ENCODE assay signal across 29 cellular contexts in the genomic region with DNA sequence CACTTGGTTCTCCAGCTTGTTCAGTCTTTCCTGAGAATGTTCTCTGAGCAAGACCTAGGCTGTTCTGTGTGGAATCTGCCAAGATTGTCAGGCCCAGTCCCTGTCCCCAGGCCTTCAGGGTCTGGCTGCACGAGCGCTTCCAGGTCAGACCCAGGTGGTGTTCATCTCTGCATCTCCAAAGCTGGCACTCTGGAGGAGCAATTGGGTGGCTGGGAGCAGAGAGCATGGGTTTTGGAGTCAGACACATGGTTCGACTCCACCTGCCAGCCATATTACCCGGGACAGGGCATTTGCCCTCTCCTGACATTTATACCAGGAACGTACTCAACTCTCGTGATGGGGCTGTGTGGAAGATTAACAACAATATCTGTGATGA. TPM values are rescaled to one million over a fixed set of nuclear protein-coding genes. Genes with fewer than 3 reads are reported as not detected.
DNase-seq lines count a peak whose midpoint lies in the region; ATAC-seq and TF ChIP-seq lines count a peak whose summit lies in the region.
"Had no signal": no experiment of that assay in that cellular context is flagged by ENCODE, and none has a peak within 500 bp of the region (broad histone marks: within the 10 kb centered on the region; RNA-seq: fewer than 3 reads in every experiment).

No MANE protein-coding gene starts in this region.

- H3K36me3 ChIP-seq in mucosa of descending colon (ENCODE audit: low read depth): no peaks in the 10 kb centered on the region
- no peaks in the 10 kb centered on the region for H3K36me3 ChIP-seq in left ventricle myocardium inferior
- H3K36me3 ChIP-seq: ascending aorta, esophagus muscularis mucosa, heart left ventricle, neural progenitor cell, right lobe of liver, SJCRH30, suprapubic skin had no signal

- H3K9me3 Mint-ChIP-seq in T-helper 2 cell treated with Interferon-gamma antibody and Interleukin-4, amounts not matched to agents 5 μg/mL and 100 μg/mL, for 36 hours: no peaks in the 10 kb centered on the region
- H3K9me3 Mint-ChIP-seq in stimulated activated naive CD8-positive, alpha-beta T cell treated with anti-CD3 and anti-CD28 coated beads, Interleukin-15, Interleukin-2, amounts not matched to agents 100 ng/mL and 50 ng/mL, for 24 hours: no peaks in the 10 kb centered on the region
- no peaks in the 10 kb centered on the region for H3K9me3 Mint-ChIP-seq in effector memory CD8-positive, alpha-beta T cell
- H3K9me3 Mint-ChIP-seq: neural progenitor cell had no signal

- H3K4me1 Mint-ChIP-seq in T-helper 2 cell treated with Interferon-gamma antibody and Interleukin-4, amounts not matched to agents 5 μg/mL and 100 μg/mL, for 36 hours (ENCODE audit: low read depth): peaks cover 91% of the 10 kb centered on the region
- peaks cover 100% of the 10 kb centered on the region for H3K4me1 Mint-ChIP-seq in stimulated activated naive CD8-positive, alpha-beta T cell treated with anti-CD3 and anti-CD28 coated beads, Interleukin-15, Interleukin-2, amounts not matched to agents 100 ng/mL and 50 ng/mL, for 24 hours (ENCODE audit: low read depth)
- H3K4me1 Mint-ChIP-seq in effector memory CD8-positive, alpha-beta T cell (ENCODE audit: low read depth in 2 of 2): peaks cover 42 to 71% of the 10 kb centered on the region in 2 donors

- H3K4me3 ChIP-seq in mucosa of descending colon (no peak overlapping the region), left ventricle myocardium inferior (no peak overlapping the region)
- H3K4me3 ChIP-seq: ascending aorta, esophagus muscularis mucosa, GM23248, heart left ventricle, neural progenitor cell, right lobe of liver, SJCRH30, suprapubic skin had no signal

- H3K36me3 Mint-ChIP-seq in T-helper 2 cell treated with Interferon-gamma antibody and Interleukin-4, amounts not matched to agents 5 μg/mL and 100 μg/mL, for 36 hours (ENCODE audit: low read depth): peaks cover 90% of the 10 kb centered on the region
- H3K36me3 Mint-ChIP-seq in stimulated activated naive CD8-positive, alpha-beta T cell treated with anti-CD3 and anti-CD28 coated beads, Interleukin-15, Interleukin-2, amounts not matched to agents 100 ng/mL and 50 ng/mL, for 24 hours (ENCODE audit: low read depth): peaks cover 91% of the 10 kb centered on the region
- H3K36me3 Mint-ChIP-seq in effector memory CD8-positive, alpha-beta T cell (ENCODE audit: insufficient read depth): peaks cover 49% of the 10 kb centered on the region
- H3K36me3 Mint-ChIP-seq: neural progenitor cell had no signal

- H3K27me3 Mint-ChIP-seq in T-helper 2 cell treated with Interferon-gamma antibody and Interleukin-4, amounts not matched to agents 5 μg/mL and 100 μg/mL, for 36 hours (ENCODE audit: low read depth): no peaks in the 10 kb centered on the region
- H3K27me3 Mint-ChIP-seq in stimulated activated naive CD8-positive, alpha-beta T cell treated with anti-CD3 and anti-CD28 coated beads, Interleukin-15, Interleukin-2, amounts not matched to agents 100 ng/mL and 50 ng/mL, for 24 hours: no peaks in the 10 kb centered on the region
- H3K27me3 Mint-ChIP-seq in effector memory CD8-positive, alpha-beta T cell: no peaks in the 10 kb centered on the region

- DNase-seq in T-helper 2 cell treated with Interferon-gamma antibody and Interleukin-4, amounts not matched to agents 5 μg/mL and 100 μg/mL, for 36 hours (ENCODE audit: low spot score): no peak
- no peak for DNase-seq in T-helper 2 cell
- DNase-seq in stimulated activated naive CD8-positive, alpha-beta T cell treated with anti-CD3 and anti-CD28 coated beads, Interleukin-15, Interleukin-2, amounts not matched to agents 100 U/mL and 50 U/mL, for 24 hours: no peak
- DNase-seq in effector memory CD8-positive, alpha-beta T cell: no peak
- DNase-seq in NCI-H82 (lab: John Stamatoyannopoulos, UW): no peak
- DNase-seq in mucosa of descending colon: no peak
- no peak for DNase-seq in left ventricle myocardium inferior
- DNase-seq: 8988T; activated CD4-positive, CD25-positive, alpha-beta regulatory T cell treated with anti-CD3 and anti-CD28 coated beads, Interleukin-2, amount 50 U/mL, for 72 hours; caudate nucleus; foreskin keratinocyte; GM23248; heart left ventricle; NCI-H1417; NCI-H2081; NCI-H345; SJCRH30; stimulated activated CD4-positive, alpha-beta T cell treated with anti-CD3 and anti-CD28 coated beads, Interleukin-12 subunit alpha, Interleukin-12 subunit beta, amount 100 ng/mL, for 4 hours; stimulated activated CD4-positive, alpha-beta T cell treated with anti-CD3 and anti-CD28 coated beads, Interleukin-4, amount 100 ng/mL, for 1 hour had no signal

- H3K4me1 ChIP-seq in mucosa of descending colon (ENCODE audit: low read depth) (no peaks in the 10 kb centered on the region), left ventricle myocardium inferior (no peaks in the 10 kb centered on the region)
- H3K4me1 ChIP-seq: ascending aorta, esophagus muscularis mucosa, foreskin keratinocyte, neural progenitor cell, right lobe of liver, SJCRH30, suprapubic skin had no signal

- no peaks in the 10 kb centered on the region for H3K9me3 ChIP-seq in mucosa of descending colon
- no peaks in the 10 kb centered on the region for H3K9me3 ChIP-seq in left ventricle myocardium inferior (replicated peaks)
- H3K9me3 ChIP-seq: ascending aorta, esophagus muscularis mucosa, heart left ventricle, right lobe of liver, SJCRH30, suprapubic skin had no signal

- peak overlapping the region; percentile 93 for H3K27ac Mint-ChIP-seq in T-helper 2 cell treated with Interferon-gamma antibody and Interleukin-4, amounts not matched to agents 5 μg/mL and 100 μg/mL, for 36 hours
- peak overlapping the region; percentile 99 for H3K27ac Mint-ChIP-seq in stimulated activated naive CD8-positive, alpha-beta T cell treated with anti-CD3 and anti-CD28 coated beads, Interleukin-15, Interleukin-2, amounts not matched to agents 100 ng/mL and 50 ng/mL, for 24 hours
- H3K27ac Mint-ChIP-seq in effector memory CD8-positive, alpha-beta T cell: peak overlapping the region; percentile 88 to 97

- no peak for TF ChIP-seq CTCF in mucosa of descending colon (IDR thresholded peaks at IDR 0.05)
- no peak for TF ChIP-seq CTCF in left ventricle myocardium inferior (IDR thresholded peaks at IDR 0.05; ENCODE audit: borderline replicate concordance)

- ATAC-seq in stimulated activated naive CD8-positive, alpha-beta T cell treated with anti-CD3 and anti-CD28 coated beads, Interleukin-15, Interleukin-2, amounts not matched to agents 100 U/mL and 50 U/mL, for 24 hours: no peak
- ATAC-seq in effector memory CD8-positive, alpha-beta T cell (replicated peaks): no peak
- ATAC-seq in mucosa of descending colon: no peak
- ATAC-seq: foreskin keratinocyte, heart left ventricle had no signal

- H3K27ac ChIP-seq in left ventricle myocardium inferior (replicated peaks): no peak overlapping the region
- H3K27ac ChIP-seq: ascending aorta, esophagus muscularis mucosa, foreskin keratinocyte, GM23248, KMS-11, neural progenitor cell, right lobe of liver, SJCRH30, suprapubic skin had no signal

- H3K27me3 ChIP-seq in left ventricle myocardium inferior (ENCODE audit: low read depth): no peaks in the 10 kb centered on the region
- H3K27me3 ChIP-seq: ascending aorta, esophagus muscularis mucosa, foreskin keratinocyte, heart left ventricle, neural progenitor cell, right lobe of liver, SJCRH30, suprapubic skin had no signal

- no peak overlapping the region for H3K4me3 Mint-ChIP-seq in T-helper 2 cell treated with Interferon-gamma antibody and Interleukin-4, amounts not matched to agents 5 μg/mL and 100 μg/mL, for 36 hours
- H3K4me3 Mint-ChIP-seq in stimulated activated naive CD8-positive, alpha-beta T cell treated with anti-CD3 and anti-CD28 coated beads, Interleukin-15, Interleukin-2, amounts not matched to agents 100 ng/mL and 50 ng/mL, for 24 hours: peak overlapping the region; percentile 78
- H3K4me3 Mint-ChIP-seq in effector memory CD8-positive, alpha-beta T cell: peak overlapping the region; percentile 80 to 88
- H3K4me3 Mint-ChIP-seq: neural progenitor cell had no signal

- intact Hi-C loops in mucosa of descending colon (cut with DNase I, micrococcal nuclease) (no loop called here), left ventricle myocardium inferior (cut with micrococcal nuclease) (no loop called here)

RNA-seq across cellular contexts. Expression of gene CD5, which starts 8.8 kb away (rescaled TPM):
- total RNA-seq in mucosa of descending colon: 1 to 10 TPM; 1.2 to 3.4 (median 1.5) TPM
- total RNA-seq in left ventricle myocardium inferior: 0.30 TPM
- total RNA-seq: foreskin keratinocyte, GM23248, HT1080, lung microvascular endothelial cell, urinary bladder had no signal

RNA-seq across cellular contexts. Expression of gene VPS37C, which starts 50.2 kb away (rescaled TPM):
- 10 to 100 TPM; 28.5 to 30.8 (median 28.5) TPM for total RNA-seq in mucosa of descending colon
- total RNA-seq in left ventricle myocardium inferior: 15.8 TPM
